In the genomic region with DNA sequence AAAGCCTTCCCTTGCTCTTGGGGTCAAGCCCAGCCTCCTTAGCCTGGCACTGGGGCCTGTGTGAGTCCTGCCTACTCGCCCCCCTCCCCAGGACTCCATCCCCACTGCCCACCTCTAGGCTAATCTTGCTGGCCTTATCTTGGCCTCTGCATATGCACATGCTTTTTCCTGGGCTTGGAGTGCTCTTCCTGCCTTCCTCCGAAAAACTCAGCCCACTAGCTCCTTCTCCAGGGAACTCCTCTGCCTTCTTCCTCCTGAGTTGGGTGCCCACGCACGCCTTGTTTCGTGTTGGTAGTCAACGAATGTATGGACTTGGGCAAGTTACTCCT, we compare ENCODE assay signal across 1 cellular context.
TF ChIP-seq lines count a peak whose summit lies in the region.

No MANE protein-coding gene starts in this region.

TF ChIP-seq in HepG2, 621 proteins besides CTCF, POLR2A, EP300 and RAD21:
- peak; percentile 2; the same call in 1 of the 2 replicates for TF ChIP-seq NR0B2 (CRISPR knock-in tag; IDR thresholded peaks at IDR 0.05)
- peak; percentile 39 for TF ChIP-seq TEAD3 (CRISPR knock-in tag; optimal IDR thresholded peaks at IDR 0.05; ENCODE audit: borderline replicate concordance)
- no peak for TF ChIP-seq ZBTB40 (IDR thresholded peaks at IDR 0.05)
- TF ChIP-seq ZBTB40 (CRISPR knock-in tag; IDR thresholded peaks at IDR 0.05): 0 out of 2 replicates have a peak, but pooled peaks have one; percentile 3
- TF ChIP-seq ZNF570 (CRISPR knock-in tag; IDR thresholded peaks at IDR 0.05; ENCODE audit: borderline replicate concordance): no peak
- peak; percentile 6; the same call in 1 of the 2 replicates for TF ChIP-seq SALL2 (CRISPR knock-in tag; IDR thresholded peaks at IDR 0.05)
- no peak for TF ChIP-seq NFE2 (CRISPR knock-in tag; IDR thresholded peaks at IDR 0.05)
- TF ChIP-seq ZNF572 (CRISPR knock-in tag; IDR thresholded peaks at IDR 0.05): peak; percentile 16; the same call in 1 of the 2 replicates
- no peak for TF ChIP-seq ZIK1 (CRISPR knock-in tag; IDR thresholded peaks at IDR 0.05; ENCODE audit: borderline replicate concordance, low read depth)
